1 cellular context compared by ENCODE assay signal in genomic region chr2:173359231-173359630, GRCh38.
A peak's percentile ranks its signal among the peaks of the same experiment; 100 is the strongest.
TF ChIP-seq lines count a peak whose summit lies in the region.

No MANE protein-coding gene starts in this region.

TF ChIP-seq in K562, 482 proteins besides CTCF, POLR2A, EP300 and RAD21 (continued from another document):
- TF ChIP-seq ARID4B (CRISPR knock-in tag; IDR thresholded peaks at IDR 0.05) (no peak), MEIS2 (IDR thresholded peaks at IDR 0.05; ENCODE audit: partially characterized antibody) (peak; percentile 19)
TF ChIP-seq in K562: peak in this region for 3.
